In the genomic region with DNA sequence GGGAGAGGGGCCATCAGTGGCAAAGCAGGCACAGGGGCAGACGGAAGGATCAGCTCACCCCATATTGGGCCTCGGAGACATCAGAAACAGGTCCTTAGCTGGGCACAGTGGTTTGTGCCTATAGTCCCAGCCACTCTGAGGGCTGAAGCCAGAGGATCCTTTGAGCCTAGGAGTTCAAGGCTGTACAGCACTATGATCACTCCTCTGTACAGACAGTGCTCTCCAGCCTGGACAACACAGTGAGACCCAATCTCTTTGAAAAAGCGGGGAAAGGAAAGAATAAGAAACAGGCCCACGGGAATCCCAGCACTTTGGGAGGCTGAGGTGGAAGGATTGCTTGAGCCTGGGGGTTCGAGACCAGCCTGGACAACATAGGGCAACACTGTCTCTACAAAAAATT, we compare ENCODE assay signal across 17 cellular contexts. TPM values are rescaled to one million over a fixed set of nuclear protein-coding genes. Genes with fewer than 3 reads are reported as not detected.
DNase-seq lines count a peak whose midpoint lies in the region; ATAC-seq and TF ChIP-seq lines count a peak whose summit lies in the region.
"Had no signal": no experiment of that assay in that cellular context is flagged by ENCODE, and none has a peak within 500 bp of the region (broad histone marks: within the 10 kb centered on the region; RNA-seq: fewer than 3 reads in every experiment).

No MANE protein-coding gene starts in this region.

- H3K27ac Mint-ChIP-seq in stimulated activated naive CD8-positive, alpha-beta T cell treated with anti-CD3 and anti-CD28 coated beads, Interleukin-15, Interleukin-2, amounts not matched to agents 100 ng/mL and 50 ng/mL, for 24 hours: no peak overlapping the region
- H3K27ac Mint-ChIP-seq in activated T-helper 2 cell treated with anti-CD3 and anti-CD28 coated beads, Interferon-gamma antibody, Interleukin-2, Interleukin-4, amounts not matched to agents 10 μg/mL and 5 μg/mL and 100 μg/mL, durations not matched to agents 14 hours and 24 hours and 36 hours: no peak overlapping the region
- peak overlapping the region in 6 of 10 donors; percentile 53 to 86 (median 78) for H3K27ac Mint-ChIP-seq in naive thymus-derived CD8-positive, alpha-beta T cell

- H3K4me1 Mint-ChIP-seq in stimulated activated naive CD8-positive, alpha-beta T cell treated with anti-CD3 and anti-CD28 coated beads, Interleukin-15, Interleukin-2, amounts not matched to agents 100 ng/mL and 50 ng/mL, for 24 hours (ENCODE audit: low read depth): peaks cover 31% of the 10 kb centered on the region
- peaks cover 25% of the 10 kb centered on the region for H3K4me1 Mint-ChIP-seq in activated T-helper 2 cell treated with anti-CD3 and anti-CD28 coated beads, Interferon-gamma antibody, Interleukin-2, Interleukin-4, amounts not matched to agents 10 μg/mL and 5 μg/mL and 100 μg/mL, durations not matched to agents 14 hours and 24 hours and 36 hours (ENCODE audit: low read depth)
- H3K4me1 Mint-ChIP-seq in naive thymus-derived CD8-positive, alpha-beta T cell: peaks cover 16 to 54% (median 35%) of the 10 kb centered on the region in 4 donors

- H3K36me3 Mint-ChIP-seq in stimulated activated naive CD8-positive, alpha-beta T cell treated with anti-CD3 and anti-CD28 coated beads, Interleukin-15, Interleukin-2, amounts not matched to agents 100 ng/mL and 50 ng/mL, for 24 hours (ENCODE audit: low read depth): peaks cover 9% of the 10 kb centered on the region
- H3K36me3 Mint-ChIP-seq in activated T-helper 2 cell treated with anti-CD3 and anti-CD28 coated beads, Interferon-gamma antibody, Interleukin-2, Interleukin-4, amounts not matched to agents 10 μg/mL and 5 μg/mL and 100 μg/mL, durations not matched to agents 14 hours and 24 hours and 36 hours (ENCODE audit: low read depth): peaks cover 14% of the 10 kb centered on the region
- peaks cover 0 to 6% (median 0%) of the 10 kb centered on the region in 3 donors for H3K36me3 Mint-ChIP-seq in naive thymus-derived CD8-positive, alpha-beta T cell

- intact Hi-C loops in activated T-helper 2 cell treated with anti-CD3 and anti-CD28 coated beads, Interferon-gamma antibody, Interleukin-2, Interleukin-4, amounts not matched to agents 10 μg/mL and 5 μg/mL and 100 μg/mL, durations not matched to agents 14 hours and 24 hours and 36 hours (cut with micrococcal nuclease): no loop called here
- intact Hi-C loops in ascending aorta (cut with DNase I): loop anchor here (2.0 to 10.0 kb wide), 4 partner anchors 71 to 375 kb away; partner anchors contain the start of genes AKT2, C19orf47, COQ8B and EGLN2

- ATAC-seq in stimulated activated naive CD8-positive, alpha-beta T cell treated with anti-CD3 and anti-CD28 coated beads, Interleukin-15, Interleukin-2, amounts not matched to agents 100 U/mL and 50 U/mL, for 24 hours: no peak
- no peak for ATAC-seq in naive thymus-derived CD8-positive, alpha-beta T cell
- ATAC-seq in GM21786 (IDR thresholded peaks at IDR 0.05; ENCODE audit: unreplicated experiment): no peak

- peak overlapping the region; percentile 52 for H3K4me3 Mint-ChIP-seq in stimulated activated naive CD8-positive, alpha-beta T cell treated with anti-CD3 and anti-CD28 coated beads, Interleukin-15, Interleukin-2, amounts not matched to agents 100 ng/mL and 50 ng/mL, for 24 hours
- H3K4me3 Mint-ChIP-seq in activated T-helper 2 cell treated with anti-CD3 and anti-CD28 coated beads, Interferon-gamma antibody, Interleukin-2, Interleukin-4, amounts not matched to agents 10 μg/mL and 5 μg/mL and 100 μg/mL, durations not matched to agents 14 hours and 24 hours and 36 hours (ENCODE audit: low read depth): peak overlapping the region; percentile 67
- peak overlapping the region; percentile 49 to 79 (median 70) for H3K4me3 Mint-ChIP-seq in naive thymus-derived CD8-positive, alpha-beta T cell

- no peak for DNase-seq in stimulated activated naive CD8-positive, alpha-beta T cell treated with anti-CD3 and anti-CD28 coated beads, Interleukin-15, Interleukin-2, amounts not matched to agents 100 U/mL and 50 U/mL, for 24 hours
- no peak for DNase-seq in activated T-helper 2 cell treated with anti-CD3 and anti-CD28 coated beads, Interferon-gamma antibody, Interleukin-2, Interleukin-4, amounts not matched to agents 10 μg/mL and 5 μg/mL and 100 μg/mL, durations not matched to agents 14 hours and 24 hours and 36 hours (ENCODE audit: low spot score)
- DNase-seq in naive thymus-derived CD8-positive, alpha-beta T cell: no peak
- DNase-seq in NK-92 (lab: John Stamatoyannopoulos, UW; ENCODE audit: unreplicated experiment) (no peak), ascending aorta (ENCODE audit: low spot score in 2 of 2) (no peak), LoVo (ENCODE audit: low spot score) (no peak)
- DNase-seq: activated CD8-positive, alpha-beta memory T cell treated with anti-CD3 and anti-CD28 coated beads, Interleukin-2, amount 50 U/mL, for 48 hours; BE2C; DND-41; NCI-H146; NCI-H446; nucleus accumbens had no signal

- H3K9me3 Mint-ChIP-seq in stimulated activated naive CD8-positive, alpha-beta T cell treated with anti-CD3 and anti-CD28 coated beads, Interleukin-15, Interleukin-2, amounts not matched to agents 100 ng/mL and 50 ng/mL, for 24 hours: no peaks in the 10 kb centered on the region
- no peaks in the 10 kb centered on the region for H3K9me3 Mint-ChIP-seq in activated T-helper 2 cell treated with anti-CD3 and anti-CD28 coated beads, Interferon-gamma antibody, Interleukin-2, Interleukin-4, amounts not matched to agents 10 μg/mL and 5 μg/mL and 100 μg/mL, durations not matched to agents 14 hours and 24 hours and 36 hours
- H3K9me3 Mint-ChIP-seq in naive thymus-derived CD8-positive, alpha-beta T cell: no peaks in the 10 kb centered on the region

- H3K27me3 Mint-ChIP-seq in stimulated activated naive CD8-positive, alpha-beta T cell treated with anti-CD3 and anti-CD28 coated beads, Interleukin-15, Interleukin-2, amounts not matched to agents 100 ng/mL and 50 ng/mL, for 24 hours: no peaks in the 10 kb centered on the region
- H3K27me3 Mint-ChIP-seq in activated T-helper 2 cell treated with anti-CD3 and anti-CD28 coated beads, Interferon-gamma antibody, Interleukin-2, Interleukin-4, amounts not matched to agents 10 μg/mL and 5 μg/mL and 100 μg/mL, durations not matched to agents 14 hours and 24 hours and 36 hours (ENCODE audit: low read depth): no peaks in the 10 kb centered on the region
- H3K27me3 Mint-ChIP-seq in naive thymus-derived CD8-positive, alpha-beta T cell: peaks cover 0 to 1% (median 0%) of the 10 kb centered on the region in 5 donors

- peaks cover 11 to 17% of the 10 kb centered on the region in 2 donors for H3K36me3 ChIP-seq in ascending aorta
- H3K36me3 ChIP-seq: BE2C had no signal

- H3K4me1 ChIP-seq in ascending aorta: peaks cover 14 to 30% of the 10 kb centered on the region in 2 donors

- no peak overlapping the region for H3K4me3 ChIP-seq in ascending aorta
- H3K4me3 ChIP-seq: SJSA1 had no signal

- POLR2A ChIA-PET in naive thymus-derived CD8-positive, alpha-beta T cell (lab: Charles Lee): interaction anchor here (0.8 to 5.5 kb wide), 9 partner anchors 10 to 1823 kb away, joined by 3 to 73 read pairs (median 5); partner anchors contain the start of genes BLVRB, PLD3 and SERTAD3

- TF ChIP-seq CTCF in ascending aorta (IDR thresholded peaks at IDR 0.05): no peak

- no peak overlapping the region for H3K27ac ChIP-seq in ascending aorta
- H3K27ac ChIP-seq: KMS-11, SJSA1 had no signal

- H3K27me3 ChIP-seq in ascending aorta: no peaks in the 10 kb centered on the region
- H3K27me3 ChIP-seq: BE2C, SJSA1, suprapubic skin had no signal

- H3K9me3 ChIP-seq in ascending aorta: no peaks in the 10 kb centered on the region
- H3K9me3 ChIP-seq: BE2C, SJSA1, suprapubic skin had no signal

RNA-seq across cellular contexts. Expression of gene SERTAD1, which starts 6.0 kb away (rescaled TPM):
- total RNA-seq in activated T-helper 2 cell treated with anti-CD3 and anti-CD28 coated beads, Interferon-gamma antibody, Interleukin-2, Interleukin-4, amounts not matched to agents 10 μg/mL and 5 μg/mL and 100 μg/mL, durations not matched to agents 14 hours and 24 hours and 36 hours: 17.5 and 18.1 TPM in 2 replicates
- total RNA-seq in naive thymus-derived CD8-positive, alpha-beta T cell: 1 to 10 TPM; 6.2 to 8.1 TPM
- 10 to 100 TPM in 1 of 3 donors, 1 to 10 TPM in 2; 2.6 to 10.4 (median 3.5) TPM for polyA plus RNA-seq in naive thymus-derived CD8-positive, alpha-beta T cell
- 39.7 TPM for total RNA-seq in ascending aorta

RNA-seq across cellular contexts. Expression of gene PRX, which starts 6.6 kb away (rescaled TPM):
- 0.83 and 0.87 TPM in 2 replicates for total RNA-seq in activated T-helper 2 cell treated with anti-CD3 and anti-CD28 coated beads, Interferon-gamma antibody, Interleukin-2, Interleukin-4, amounts not matched to agents 10 μg/mL and 5 μg/mL and 100 μg/mL, durations not matched to agents 14 hours and 24 hours and 36 hours
- 1 to 10 TPM; 3.8 to 4.0 TPM for total RNA-seq in naive thymus-derived CD8-positive, alpha-beta T cell
- polyA plus RNA-seq in naive thymus-derived CD8-positive, alpha-beta T cell: under 1 TPM; 0.39 to 0.49 (median 0.44) TPM
- total RNA-seq in ascending aorta: 3.3 TPM

RNA-seq across cellular contexts. Expression of gene SERTAD3, which starts 24.4 kb away (rescaled TPM):
- 12.5 and 13.1 TPM in 2 replicates for total RNA-seq in activated T-helper 2 cell treated with anti-CD3 and anti-CD28 coated beads, Interferon-gamma antibody, Interleukin-2, Interleukin-4, amounts not matched to agents 10 μg/mL and 5 μg/mL and 100 μg/mL, durations not matched to agents 14 hours and 24 hours and 36 hours
- 10 to 100 TPM in 1 of 2 experiments, 1 to 10 TPM in 1; 9.5 to 10.6 TPM for total RNA-seq in naive thymus-derived CD8-positive, alpha-beta T cell
- polyA plus RNA-seq in naive thymus-derived CD8-positive, alpha-beta T cell: 1 to 10 TPM; 2.3 to 9.2 (median 2.9) TPM
- total RNA-seq in ascending aorta: 36.9 TPM

RNA-seq across cellular contexts. Expression of gene HIPK4, which starts 29.8 kb away (rescaled TPM):
- total RNA-seq in activated T-helper 2 cell treated with anti-CD3 and anti-CD28 coated beads, Interferon-gamma antibody, Interleukin-2, Interleukin-4, amounts not matched to agents 10 μg/mL and 5 μg/mL and 100 μg/mL, durations not matched to agents 14 hours and 24 hours and 36 hours: 0.07 TPM in 1 of 2 replicates, not detected in the other
- under 1 TPM; 0.18 to 0.19 TPM for total RNA-seq in naive thymus-derived CD8-positive, alpha-beta T cell
- not detected for polyA plus RNA-seq in naive thymus-derived CD8-positive, alpha-beta T cell
- not detected for total RNA-seq in ascending aorta

RNA-seq across cellular contexts. Expression of gene BLVRB, which starts 45.8 kb away (rescaled TPM):
- total RNA-seq in activated T-helper 2 cell treated with anti-CD3 and anti-CD28 coated beads, Interferon-gamma antibody, Interleukin-2, Interleukin-4, amounts not matched to agents 10 μg/mL and 5 μg/mL and 100 μg/mL, durations not matched to agents 14 hours and 24 hours and 36 hours: 10.4 and 11.3 TPM in 2 replicates
- total RNA-seq in naive thymus-derived CD8-positive, alpha-beta T cell: 10 to 100 TPM; 11.8 to 12.8 TPM
- polyA plus RNA-seq in naive thymus-derived CD8-positive, alpha-beta T cell: 10 to 100 TPM; 17.3 to 27.8 (median 22.6) TPM
- total RNA-seq in ascending aorta: 295 TPM

Comparison
In these comparisons a context has a peak if more than half of its experiments do, and no peak if none do; other contexts are left out.
1. H3K27ac Mint-ChIP-seq: peak in naive thymus-derived CD8-positive, alpha-beta T cell (6 of 10); none in stimulated activated naive CD8-positive, alpha-beta T cell treated with anti-CD3 and anti-CD28 coated beads, Interleukin-15, Interleukin-2, amounts not matched to agents 100 ng/mL and 50 ng/mL, for 24 hours (single experiment) and activated T-helper 2 cell treated with anti-CD3 and anti-CD28 coated beads, Interferon-gamma antibody, Interleukin-2, Interleukin-4, amounts not matched to agents 10 μg/mL and 5 μg/mL and 100 μg/mL, durations not matched to agents 14 hours and 24 hours and 36 hours (single experiment).
2. Peak in every context shown above with its lines, with median percentiles within 50 percentile points of each other: H3K4me3 Mint-ChIP-seq.